7 cellular contexts compared by ENCODE assay signal in the genomic region with DNA sequence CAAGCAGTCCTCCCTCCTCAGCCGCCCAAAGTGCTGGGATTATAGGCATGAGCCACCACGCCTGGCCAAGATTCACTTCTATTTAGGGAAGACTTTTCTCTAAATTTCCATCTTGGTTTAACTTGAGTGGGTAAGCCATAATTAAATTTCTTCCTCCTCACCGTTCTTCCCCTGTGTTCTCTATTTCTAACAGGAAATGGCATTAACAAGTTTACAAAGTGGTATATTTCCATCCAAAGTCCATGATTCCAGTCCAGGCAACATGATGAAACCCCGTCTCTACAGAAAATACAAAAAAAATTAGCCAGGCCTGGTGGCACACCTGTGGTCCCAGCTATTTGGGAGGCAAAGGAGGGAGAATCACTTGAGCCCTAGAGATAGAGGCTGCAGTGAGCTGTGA.
"Had no signal": no experiment of that assay in that cellular context is flagged by ENCODE, and none has a peak within 500 bp of the region (broad histone marks: within the 10 kb centered on the region; RNA-seq: fewer than 3 reads in every experiment).

No MANE protein-coding gene starts in this region.

- H3K4me2 ChIP-seq: GM23338 had no signal

- H3K4me3 ChIP-seq: GM23338 had no signal

- DNase-seq: H9, HCEC 1CT, KBM-7 had no signal

- H2AFZ ChIP-seq: GM23338 had no signal

- FAIRE-seq: H1, H54, HTR-8/SVneo had no signal

- ATAC-seq: GM23338 had no signal
